In genomic region chr2:239184179-239184578, GRCh38 we compare ENCODE assay signal across 15 cellular contexts.
"Had no signal": no experiment of that assay in that cellular context is flagged by ENCODE, and none has a peak within 500 bp of the region (broad histone marks: within the 10 kb centered on the region; RNA-seq: fewer than 3 reads in every experiment).

No MANE protein-coding gene starts in this region.

- H3K4me1 Mint-ChIP-seq: memory B cell had no signal

- H3K4me3 ChIP-seq: heart left ventricle, left lung, ovary, right lobe of liver, vagina had no signal

- H3K4me3 Mint-ChIP-seq: activated CD4-positive, alpha-beta T cell treated with anti-CD3 and anti-CD28 coated beads, Interleukin-2, amount 10 ng/mL, durations not matched to agents 24 days and 14 days; activated naive CD8-positive, alpha-beta T cell; memory B cell; natural killer cell treated with Interleukin-12 subunit alpha and Interleukin-12 subunit beta and Interleukin-15 and Interleukin-18, amount 100 ng/mL, for 72 hours; T-helper 1 cell treated with Interleukin-12 subunit alpha and Interleukin-12 subunit beta and Interleukin-4 antibody, amounts not matched to agents 30 μg/mL and 1 μg/mL, for 36 hours; WTC11 had no signal

- H3K36me3 Mint-ChIP-seq: natural killer cell treated with Interleukin-12 subunit alpha and Interleukin-12 subunit beta and Interleukin-15 and Interleukin-18, amount 100 ng/mL, for 72 hours had no signal

- H3K27me3 Mint-ChIP-seq: activated CD4-positive, alpha-beta T cell treated with anti-CD3 and anti-CD28 coated beads, Interleukin-2, amount 10 ng/mL, durations not matched to agents 24 days and 14 days; activated naive CD8-positive, alpha-beta T cell; memory B cell; natural killer cell treated with Interleukin-12 subunit alpha and Interleukin-12 subunit beta and Interleukin-15 and Interleukin-18, amount 100 ng/mL, for 72 hours had no signal

- ATAC-seq: heart left ventricle; left lung; natural killer cell treated with Interleukin-12 subunit alpha and Interleukin-12 subunit beta and Interleukin-15 and Interleukin-18, amount 100 ng/mL, for 72 hours; right lobe of liver; WTC11 had no signal

- DNase-seq: activated CD4-positive, alpha-beta T cell treated with anti-CD3 and anti-CD28 coated beads, Interleukin-2, amount 10 ng/mL, durations not matched to agents 24 days and 14 days; anterior cingulate cortex; brain microvascular endothelial cell; dermis blood vessel endothelial cell; stimulated activated CD4-positive, alpha-beta T cell treated with anti-CD3 and anti-CD28 coated beads, Interleukin-1b, Interleukin-23, amount 100 ng/mL, for 48 hours had no signal

- H3K27ac Mint-ChIP-seq: activated CD4-positive, alpha-beta T cell treated with anti-CD3 and anti-CD28 coated beads, Interleukin-2, amount 10 ng/mL, durations not matched to agents 24 days and 14 days; activated naive CD8-positive, alpha-beta T cell; memory B cell; T-helper 1 cell treated with Interleukin-12 subunit alpha and Interleukin-12 subunit beta and Interleukin-4 antibody, amounts not matched to agents 30 μg/mL and 1 μg/mL, for 36 hours had no signal

- H3K4me1 ChIP-seq: left lung, right lobe of liver, vagina had no signal

- H3K9me3 Mint-ChIP-seq: activated CD4-positive, alpha-beta T cell treated with anti-CD3 and anti-CD28 coated beads, Interleukin-2, amount 10 ng/mL, durations not matched to agents 24 days and 14 days; memory B cell; natural killer cell treated with Interleukin-12 subunit alpha and Interleukin-12 subunit beta and Interleukin-15 and Interleukin-18, amount 100 ng/mL, for 72 hours; T-helper 1 cell treated with Interleukin-12 subunit alpha and Interleukin-12 subunit beta and Interleukin-4 antibody, amounts not matched to agents 30 μg/mL and 1 μg/mL, for 36 hours; WTC11 had no signal

- H3K9me3 ChIP-seq: right lobe of liver, vagina had no signal

- H3K27me3 ChIP-seq: brain microvascular endothelial cell, heart left ventricle, left lung, ovary, right lobe of liver, vagina had no signal

- H3K27ac ChIP-seq: brain microvascular endothelial cell, heart left ventricle, left lung, ovary, right lobe of liver, vagina had no signal

- H3K36me3 ChIP-seq: brain microvascular endothelial cell, ovary had no signal
